Comparison of ENCODE assay signal across 2 cellular contexts in genomic region chr1:151946366-151946764, GRCh38.
TF ChIP-seq lines count a peak whose summit lies in the region.

No MANE protein-coding gene starts in this region.

TF ChIP-seq in SK-N-SH, 30 proteins besides CTCF, POLR2A, EP300 and RAD21 (continued from another document):
- TF ChIP-seq NFIC (IDR thresholded peaks at IDR 0.05; ENCODE audit: borderline replicate concordance) (no peak), MAX (IDR thresholded peaks at IDR 0.05; ENCODE audit: low read depth) (no peak), IRF3 (IDR thresholded peaks at IDR 0.05; ENCODE audit: low read depth, low read length) (no peak), RFX5 (IDR thresholded peaks at IDR 0.05; ENCODE audit: low read length) (no peak), SIN3A (IDR thresholded peaks at IDR 0.05; ENCODE audit: borderline replicate concordance, low read depth, low read length) (no peak), SMC3 (IDR thresholded peaks at IDR 0.05; ENCODE audit: low read depth, low read length) (no peak), JUND (IDR thresholded peaks at IDR 0.05) (no peak), MEF2A (IDR thresholded peaks at IDR 0.05; ENCODE audit: borderline replicate concordance, low read depth) (no peak), YY1 (IDR thresholded peaks at IDR 0.05; ENCODE audit: low read depth) (no peak), ZBTB33 (IDR thresholded peaks at IDR 0.05; ENCODE audit: borderline replicate concordance, low read depth) (no peak), RCOR1 (IDR thresholded peaks at IDR 0.05; ENCODE audit: low read length) (no peak)

TF ChIP-seq in SK-N-SH treated with all-trans-retinoic acid at 6 μM for 48 hours, 23 proteins besides CTCF, POLR2A, EP300 and RAD21 (continued from another document):
- no peak for TF ChIP-seq BACH2 (CRISPR knock-in tag; IDR thresholded peaks at IDR 0.05; ENCODE audit: borderline replicate concordance)
- TF ChIP-seq ZFP3 (CRISPR knock-in tag; IDR thresholded peaks at IDR 0.05), result no peak
- TF ChIP-seq GLIS3 (CRISPR knock-in tag; IDR thresholded peaks at IDR 0.05), result no peak
- no peak for TF ChIP-seq ARNTL (CRISPR knock-in tag; IDR thresholded peaks at IDR 0.05; ENCODE audit: borderline replicate concordance, low read depth)
- no peak for TF ChIP-seq ZNF565 (CRISPR knock-in tag; conservative IDR thresholded peaks at IDR 0.05; ENCODE audit: low read depth)
- no peak for TF ChIP-seq SNAI2 (CRISPR knock-in tag; IDR thresholded peaks at IDR 0.05)
- TF ChIP-seq OSR1 (CRISPR knock-in tag; IDR thresholded peaks at IDR 0.05), result no peak
- TF ChIP-seq CSRNP3 (CRISPR knock-in tag; IDR thresholded peaks at IDR 0.05), result no peak
- TF ChIP-seq TCF4 (CRISPR knock-in tag; IDR thresholded peaks at IDR 0.05; ENCODE audit: borderline replicate concordance), result no peak
- no peak for TF ChIP-seq ZFP30 (CRISPR knock-in tag; IDR thresholded peaks at IDR 0.05)
